In genomic region chr1:12188115-12188514, GRCh38 we compare ENCODE assay signal across 19 cellular contexts. TPM values are rescaled to one million over a fixed set of nuclear protein-coding genes. Genes with fewer than 3 reads are reported as not detected.
DNase-seq lines count a peak whose midpoint lies in the region; ATAC-seq and TF ChIP-seq lines count a peak whose summit lies in the region.
"Had no signal": no experiment of that assay in that cellular context is flagged by ENCODE, and none has a peak within 500 bp of the region (broad histone marks: within the 10 kb centered on the region; RNA-seq: fewer than 3 reads in every experiment).

No MANE protein-coding gene starts in this region.

- H3K4me3 Mint-ChIP-seq in CD4-positive, alpha-beta T cell: no peak overlapping the region
- no peak overlapping the region for H3K4me3 Mint-ChIP-seq in dendritic cell treated with granulocyte-macrophage colony-stimulating factor and Interleukin-4, amounts not matched to agents 40 ng/mL and 50 ng/mL, for 4 days
- H3K4me3 Mint-ChIP-seq in neural crest cell: peak overlapping the region; percentile 28

- H3K36me3 ChIP-seq in IMR-90 (ENCODE audit: control insufficient read depth, insufficient read depth, low read length): peaks cover 13% of the 10 kb centered on the region

- DNase-seq in CD4-positive, alpha-beta T cell: no peak
- DNase-seq in IMR-90 (peak; percentile 30), neural crest cell (ENCODE audit: low read depth, low spot score) (no peak), NK-92 (lab: John Stamatoyannopoulos, UW; ENCODE audit: unreplicated experiment) (no peak), omental fat pad (ENCODE audit: low spot score) (no peak), 8988T (no peak)
- DNase-seq in stimulated activated naive CD4-positive, alpha-beta T cell (lab: John Stamatoyannopoulos, UW): no peak
- DNase-seq: activated gamma-delta T cell; cortex of kidney; DMS153; head of caudate nucleus; kidney; MV-4-11; NCI-H2081; NCI-H526 treated with DMSO at 0.1 percent for 48 hours; PC-9; stimulated activated CD4-positive, alpha-beta T cell treated with anti-CD3 and anti-CD28 coated beads, Interleukin-2, amount 100 ng/mL, for 24 hours had no signal

- WGBS in IMR-90 (ENCODE audit: extremely low coverage in 2 of 2, insufficient read length in 1 of 2), 2 experiments: 64% methylated on average over 2 of the region's 3 CpGs; no CpG with 5 or more reads in 1 of the 2 experiments

- H3K18ac ChIP-seq in IMR-90 (ENCODE audit: low read depth, low read length): no peak overlapping the region

- BruUV-seq in IMR-90 (replicated peaks; lab: Mats Ljungman, UMichigan): no TSS peak

- H3K4me1 ChIP-seq in IMR-90 (ENCODE audit: control insufficient read depth, insufficient read depth, low read length): peaks cover 27% of the 10 kb centered on the region

- no peak overlapping the region for H3K4me2 ChIP-seq in IMR-90 (ENCODE audit: low read depth, low read length)
- H3K4me2 ChIP-seq: PC-9 had no signal

- H3K27ac ChIP-seq in CD4-positive, alpha-beta T cell (ENCODE audit: low read depth, low read length): peak overlapping the region; percentile 37
- H3K27ac ChIP-seq in IMR-90 (ENCODE audit: insufficient read depth, low read length): no peak overlapping the region
- H3K27ac ChIP-seq: PC-9 had no signal

- POLR2A ChIA-PET in CD4-positive, alpha-beta T cell (lab: Charles Lee): interaction anchor here (1.0 to 2.3 kb wide), 2 partner anchors 10 to 22 kb away, joined by 4 to 8 read pairs; no protein-coding TSS in a partner anchor
- POLR2A ChIA-PET in IMR-90 (lab: Charles Lee; ENCODE audit: unreplicated experiment): interaction anchor here (0.6 kb wide), 1 partner anchor 88 kb away, joined by 12 read pairs; no protein-coding TSS in a partner anchor

- no peaks in the 10 kb centered on the region for H3K27me3 Mint-ChIP-seq in CD4-positive, alpha-beta T cell
- H3K27me3 Mint-ChIP-seq in dendritic cell treated with granulocyte-macrophage colony-stimulating factor and Interleukin-4, amounts not matched to agents 40 ng/mL and 50 ng/mL, for 4 days: no peaks in the 10 kb centered on the region
- peaks cover 4% of the 10 kb centered on the region for H3K27me3 Mint-ChIP-seq in neural crest cell (ENCODE audit: low read depth)

- H2BK15ac ChIP-seq in IMR-90 (ENCODE audit: low read depth, low read length): no peak overlapping the region

- H4K8ac ChIP-seq in IMR-90 (ENCODE audit: low read depth in 2 of 2, low read length in 2 of 2): no peak overlapping the region

- peak overlapping the region; percentile 26 for H2AFZ ChIP-seq in IMR-90 (replicated peaks; ENCODE audit: low read length, poor library complexity)
- H2AFZ ChIP-seq: PC-9 had no signal

- dilution Hi-C loops in IMR-90 (cut with HindIII; ENCODE audit: low sequenced_read_pairs, unreplicated experiment): no loop called here

- no peaks in the 10 kb centered on the region for H3K9me1 ChIP-seq in IMR-90 (ENCODE audit: insufficient read depth, low read length)

- no peaks in the 10 kb centered on the region for H3K9me3 Mint-ChIP-seq in CD4-positive, alpha-beta T cell
- H3K9me3 Mint-ChIP-seq in dendritic cell treated with granulocyte-macrophage colony-stimulating factor and Interleukin-4, amounts not matched to agents 40 ng/mL and 50 ng/mL, for 4 days: no peaks in the 10 kb centered on the region
- no peaks in the 10 kb centered on the region for H3K9me3 Mint-ChIP-seq in neural crest cell

- no peak overlapping the region for H3K4ac ChIP-seq in IMR-90 (ENCODE audit: low read depth, low read length)

- H4K5ac ChIP-seq in IMR-90 (ENCODE audit: low read depth, low read length): no peak overlapping the region

- no peak overlapping the region for H2BK5ac ChIP-seq in IMR-90 (ENCODE audit: low read depth, low read length, poor library complexity, severe bottlenecking)

- no peak overlapping the region for H3K4me3 ChIP-seq in IMR-90 (ENCODE audit: insufficient read depth, low read depth, low read length)
- H3K4me3 ChIP-seq: PC-9 had no signal

- no peak overlapping the region for H3K14ac ChIP-seq in IMR-90 (replicated peaks; ENCODE audit: low read depth, low read length)

- CTCF ChIA-PET in CD4-positive, alpha-beta T cell (lab: Charles Lee): interaction anchor here (1.0 kb wide), 1 partner anchor 64 kb away, joined by 4 read pairs; no protein-coding TSS in a partner anchor
- CTCF ChIA-PET in IMR-90 (lab: Yijun Ruan, JAX): interaction anchor here (2.6 kb wide), 1 partner anchor 64 kb away, joined by 10 read pairs; no protein-coding TSS in a partner anchor

- no peak for TF ChIP-seq RAD21 in IMR-90 (IDR thresholded peaks at IDR 0.05; ENCODE audit: low read length)

- no peak overlapping the region for H3K56ac ChIP-seq in IMR-90 (ENCODE audit: extremely low read depth, insufficient read depth, low read length)

- H2AK5ac ChIP-seq in IMR-90 (ENCODE audit: low read depth, low read length): 0 out of 2 replicates have a peak overlapping the region, but pooled peaks have one; percentile 27

- intact Hi-C loops in CD4-positive, alpha-beta T cell (cut with DNase I, micrococcal nuclease): no loop called here
- intact Hi-C loops in IMR-90 (cut with micrococcal nuclease): no loop called here
- intact Hi-C loops in dendritic cell treated with granulocyte-macrophage colony-stimulating factor and Interleukin-4, amounts not matched to agents 40 ng/mL and 50 ng/mL, for 4 days (cut with micrococcal nuclease): no loop called here

- no peak overlapping the region for H3K9ac ChIP-seq in IMR-90 (ENCODE audit: low read depth, low read length)

- TF ChIP-seq CTCF in CD4-positive, alpha-beta T cell (IDR thresholded peaks at IDR 0.05): no peak
- TF ChIP-seq CTCF in IMR-90 (conservative IDR thresholded peaks at IDR 0.05; ENCODE audit: low read depth, low read length) (no peak), neural crest cell (conservative IDR thresholded peaks at IDR 0.05) (no peak), omental fat pad (IDR thresholded peaks at IDR 0.05) (no peak)

- H3K79me1 ChIP-seq in IMR-90 (ENCODE audit: low read depth in 1 of 2, low read length in 2 of 2): peaks cover 0 to 4% of the 10 kb centered on the region in 2 experiments; a peak in 3 of 4 replicates

- H2AK9ac ChIP-seq in IMR-90 (replicated peaks; ENCODE audit: low read depth, low read length, poor library complexity): no peak overlapping the region

- H3K23ac ChIP-seq in IMR-90 (ENCODE audit: low read depth, low read length): no peak overlapping the region; the same call in 1 of the 2 replicates

- H3K36me3 Mint-ChIP-seq in CD4-positive, alpha-beta T cell (ENCODE audit: low read depth): peaks cover 52% of the 10 kb centered on the region
- H3K36me3 Mint-ChIP-seq in dendritic cell treated with granulocyte-macrophage colony-stimulating factor and Interleukin-4, amounts not matched to agents 40 ng/mL and 50 ng/mL, for 4 days (ENCODE audit: low read depth): peaks cover 77% of the 10 kb centered on the region
- H3K36me3 Mint-ChIP-seq in neural crest cell (ENCODE audit: low read depth): no peaks in the 10 kb centered on the region

- peaks cover 26% of the 10 kb centered on the region for H3K4me1 Mint-ChIP-seq in CD4-positive, alpha-beta T cell (ENCODE audit: low read depth)
- peaks cover 93% of the 10 kb centered on the region for H3K4me1 Mint-ChIP-seq in dendritic cell treated with granulocyte-macrophage colony-stimulating factor and Interleukin-4, amounts not matched to agents 40 ng/mL and 50 ng/mL, for 4 days (ENCODE audit: low read depth)
- peaks cover 68% of the 10 kb centered on the region for H3K4me1 Mint-ChIP-seq in neural crest cell

- H3K27ac Mint-ChIP-seq in CD4-positive, alpha-beta T cell: peak overlapping the region; percentile 43
- peak overlapping the region; percentile 22 for H3K27ac Mint-ChIP-seq in dendritic cell treated with granulocyte-macrophage colony-stimulating factor and Interleukin-4, amounts not matched to agents 40 ng/mL and 50 ng/mL, for 4 days
- no peak overlapping the region for H3K27ac Mint-ChIP-seq in neural crest cell (ENCODE audit: unreplicated experiment)

- H2BK120ac ChIP-seq in IMR-90 (ENCODE audit: low read depth, low read length): no peak overlapping the region

- H3K9me3 ChIP-seq in CD4-positive, alpha-beta T cell (ENCODE audit: control insufficient read depth, low read length): no peaks in the 10 kb centered on the region
- H3K9me3 ChIP-seq in IMR-90 (ENCODE audit: control insufficient read depth, insufficient read depth, low read length): no peaks in the 10 kb centered on the region

- in situ Hi-C loops in IMR-90 (cut with MboI; ENCODE audit: low sequenced_read_pairs): no loop called here

- no peaks in the 10 kb centered on the region for H3K27me3 ChIP-seq in CD4-positive, alpha-beta T cell (ENCODE audit: control insufficient read depth, insufficient read depth, low read length)
- H3K27me3 ChIP-seq in IMR-90 (ENCODE audit: control insufficient read depth, insufficient read depth, low read length): no peaks in the 10 kb centered on the region

- H4K20me1 ChIP-seq in IMR-90 (ENCODE audit: insufficient read depth, low read length): no peaks in the 10 kb centered on the region

- no peak for TF ChIP-seq POLR2A in IMR-90 (IDR thresholded peaks at IDR 0.05; ENCODE audit: low read depth, low read length)

- no peak overlapping the region for H4K91ac ChIP-seq in IMR-90 (ENCODE audit: insufficient read depth, low read depth, low read length)

- no peak for ATAC-seq in CD4-positive, alpha-beta T cell (ENCODE audit: poor library complexity)
- no peak for ATAC-seq in IMR-90 (ENCODE audit: low read depth)
- ATAC-seq in omental fat pad (ENCODE audit: low FRiP score): no peak
- ATAC-seq: sciatic nerve had no signal

- H2BK20ac ChIP-seq in IMR-90 (ENCODE audit: low read depth, low read length): no peak overlapping the region

TF ChIP-seq in IMR-90, 13 proteins besides CTCF, POLR2A, EP300 and RAD21:
- no peak for TF ChIP-seq CEBPB (IDR thresholded peaks at IDR 0.05; ENCODE audit: low read depth, low read length)
- TF ChIP-seq SMC3 (IDR thresholded peaks at IDR 0.05; ENCODE audit: low read depth, low read length): no peak
- TF ChIP-seq FOS (IDR thresholded peaks at IDR 0.05; ENCODE audit: low read depth, low read length): no peak
- no peak for TF ChIP-seq MAZ (IDR thresholded peaks at IDR 0.05; ENCODE audit: borderline replicate concordance, low read depth, low read length)

RNA-seq across cellular contexts. Expression of gene TNFRSF1B, which starts 21.3 kb away (rescaled TPM):
- 10 to 100 TPM; 61.9 to 62.6 TPM for total RNA-seq in CD4-positive, alpha-beta T cell
- total RNA-seq in IMR-90 (2012; rRNA removed) (4.3 and 5.0 TPM in 2 replicates), neural crest cell (3.1 and 3.3 TPM in 2 replicates), omental fat pad (100 to 1,000 TPM in 2 of 4 donors, 10 to 100 TPM in 2; 34.0 to 122 (median 84.5) TPM)
- 8.6 and 8.9 TPM in 2 replicates for polyA plus RNA-seq in IMR-90 (2012; rRNA removed)
- polyA plus RNA-seq in IMR-90 (2012; cell fraction: cytosol; rRNA removed): 6.3 and 11.9 TPM in 2 replicates
- polyA plus RNA-seq in IMR-90 (2012; cell fraction: nucleus; rRNA removed; ENCODE audit: low replicate concordance): 4.3 and 6.7 TPM in 2 replicates

RNA-seq across cellular contexts. Expression of gene VPS13D, which starts 41.7 kb away (rescaled TPM):
- total RNA-seq in CD4-positive, alpha-beta T cell: 10 to 100 TPM; 63.0 to 67.3 TPM
- total RNA-seq in IMR-90 (2012; rRNA removed) (16.3 and 18.1 TPM in 2 replicates), neural crest cell (24.5 and 29.4 TPM in 2 replicates), omental fat pad (100 to 1,000 TPM in 1 of 4 donors, 10 to 100 TPM in 3; 88.1 to 105 (median 97.1) TPM)
- polyA plus RNA-seq in IMR-90 (2012; rRNA removed): 8.1 and 9.0 TPM in 2 replicates
- 5.3 and 6.3 TPM in 2 replicates for polyA plus RNA-seq in IMR-90 (2012; cell fraction: cytosol; rRNA removed)
- polyA plus RNA-seq in IMR-90 (2012; cell fraction: nucleus; rRNA removed; ENCODE audit: low replicate concordance): 8.3 and 19.1 TPM in 2 replicates
